27 cellular contexts compared by ENCODE assay signal in genomic region chr5:82168294-82168693, GRCh38.
A peak's percentile ranks its signal among the peaks of the same experiment; 100 is the strongest.
DNase-seq lines count a peak whose midpoint lies in the region; ATAC-seq, FAIRE-seq and TF ChIP-seq lines count a peak whose summit lies in the region.
"Had no signal": no experiment of that assay in that cellular context is flagged by ENCODE, and none has a peak within 500 bp of the region (broad histone marks: within the 10 kb centered on the region; RNA-seq: fewer than 3 reads in every experiment).

No MANE protein-coding gene starts in this region.

- H3K27ac ChIP-seq in effector memory CD4-positive, alpha-beta T cell (ENCODE audit: insufficient read depth, low read length, poor library complexity, severe bottlenecking), result no peak overlapping the region
- H3K27ac ChIP-seq: BLaER1, HL-60, right lobe of liver, stomach, tibial nerve had no signal

- peak; percentile 55 for FAIRE-seq in H54 (lab: Jason Lieb, UNC)
- FAIRE-seq: A204.1 had no signal

- peaks cover 6% of the 10 kb centered on the region for H3K36me3 Mint-ChIP-seq in T-helper 17 cell (ENCODE audit: low read depth)
- no peaks in the 10 kb centered on the region for H3K36me3 Mint-ChIP-seq in effector memory CD8-positive, alpha-beta T cell (ENCODE audit: insufficient read depth)

- peak overlapping the region; percentile 45 for H3K27ac Mint-ChIP-seq in T-helper 17 cell
- H3K27ac Mint-ChIP-seq in effector memory CD8-positive, alpha-beta T cell, result no peak overlapping the region
- H3K27ac Mint-ChIP-seq: activated naive CD4-positive, alpha-beta T cell treated with anti-CD3 and anti-CD28 coated beads, Interleukin-2, amount 50 U/mL, for 24 hours had no signal

- H3K4me1 Mint-ChIP-seq in T-helper 17 cell, result no peaks in the 10 kb centered on the region
- no peaks in the 10 kb centered on the region for H3K4me1 Mint-ChIP-seq in effector memory CD8-positive, alpha-beta T cell (ENCODE audit: low read depth in 2 of 2)

- H3K9me3 ChIP-seq in T-helper 17 cell (ENCODE audit: control insufficient read depth, low read length, poor library complexity, severe bottlenecking), result no peaks in the 10 kb centered on the region
- H3K9me3 ChIP-seq in effector memory CD4-positive, alpha-beta T cell (ENCODE audit: control insufficient read depth, low read length), result no peaks in the 10 kb centered on the region
- H3K9me3 ChIP-seq: BLaER1, Caco-2, mucosa of descending colon, right lobe of liver, stomach, tibial nerve had no signal

- no peak for TF ChIP-seq CTCF in fibroblast of the aortic adventitia (IDR thresholded peaks at IDR 0.05; ENCODE audit: insufficient read depth, low read length)

- H3K36me3 ChIP-seq in effector memory CD4-positive, alpha-beta T cell (ENCODE audit: control insufficient read depth, insufficient read depth, low read length), result no peaks in the 10 kb centered on the region
- H3K36me3 ChIP-seq: BLaER1, right lobe of liver, stomach, tibial nerve had no signal

- H3K27me3 ChIP-seq in effector memory CD4-positive, alpha-beta T cell (replicated peaks; ENCODE audit: control insufficient read depth, insufficient read depth, low read length, poor library complexity, severe bottlenecking), result no peaks in the 10 kb centered on the region
- H3K27me3 ChIP-seq: BLaER1, right lobe of liver, stomach, tibial nerve had no signal

- no peaks in the 10 kb centered on the region for H3K9me3 Mint-ChIP-seq in effector memory CD8-positive, alpha-beta T cell
- H3K9me3 Mint-ChIP-seq: activated naive CD4-positive, alpha-beta T cell treated with anti-CD3 and anti-CD28 coated beads, Interleukin-2, amount 50 U/mL, for 24 hours had no signal

- no peaks in the 10 kb centered on the region for H3K27me3 Mint-ChIP-seq in T-helper 17 cell
- H3K27me3 Mint-ChIP-seq in effector memory CD8-positive, alpha-beta T cell, result no peaks in the 10 kb centered on the region
- H3K27me3 Mint-ChIP-seq: activated naive CD4-positive, alpha-beta T cell treated with anti-CD3 and anti-CD28 coated beads, Interleukin-2, amount 50 U/mL, for 24 hours had no signal

- peak; percentile 20 for DNase-seq in A172 (ENCODE audit: low spot score)
- DNase-seq in H54 (ENCODE audit: insufficient read length, low spot score), result no peak
- no peak for DNase-seq in T-helper 17 cell
- peak; percentile 30 for DNase-seq in fibroblast of the aortic adventitia (ENCODE audit: low read depth)
- no peak for DNase-seq in effector memory CD8-positive, alpha-beta T cell
- DNase-seq in effector memory CD4-positive, alpha-beta T cell, result no peak
- no peak for DNase-seq in hypothalamus (lab: John Stamatoyannopoulos, UW)
- DNase-seq: activated CD8-positive, alpha-beta memory T cell treated with anti-CD3 and anti-CD28 coated beads for 24 hours; aorta; Caco-2; head of caudate nucleus; left ventricle myocardium superior; mucosa of descending colon; NCI-H1694 treated with DMSO at 0.1 percent for 48 hours; NCI-H526 treated with DMSO at 0.1 percent for 48 hours; posterior cingulate gyrus; right lobe of liver; stimulated activated CD4-positive, alpha-beta T cell treated with anti-CD3 and anti-CD28 coated beads, Interleukin-15, amount 100 ng/mL, for 24 hours; stomach; SW 1271 had no signal

- TF ChIP-seq POLR2A in H54 (IDR thresholded peaks at IDR 0.05; ENCODE audit: low read depth, low read length), result no peak

- no peak overlapping the region for H3K4me3 ChIP-seq in fibroblast of the aortic adventitia (ENCODE audit: low read depth, low read length)
- no peak overlapping the region for H3K4me3 ChIP-seq in effector memory CD4-positive, alpha-beta T cell (ENCODE audit: insufficient read depth, low read depth, low read length, poor library complexity, severe bottlenecking)
- H3K4me3 ChIP-seq: BLaER1, mucosa of descending colon, right lobe of liver, stomach, tibial nerve had no signal

- no peaks in the 10 kb centered on the region for H3K4me1 ChIP-seq in effector memory CD4-positive, alpha-beta T cell (ENCODE audit: control insufficient read depth, insufficient read depth, low read length, poor library complexity, severe bottlenecking)
- H3K4me1 ChIP-seq: BLaER1 had no signal

- ATAC-seq in T-helper 17 cell (no peak), GM19324 (IDR thresholded peaks at IDR 0.05; ENCODE audit: low FRiP score, unreplicated experiment) (no peak)
- no peak for ATAC-seq in effector memory CD8-positive, alpha-beta T cell (replicated peaks)
- ATAC-seq: left ventricle myocardium superior, mucosa of descending colon, right lobe of liver had no signal

- H3K4me3 Mint-ChIP-seq in T-helper 17 cell, result no peak overlapping the region
- no peak overlapping the region for H3K4me3 Mint-ChIP-seq in effector memory CD8-positive, alpha-beta T cell
- H3K4me3 Mint-ChIP-seq: activated naive CD4-positive, alpha-beta T cell treated with anti-CD3 and anti-CD28 coated beads, Interleukin-2, amount 50 U/mL, for 24 hours; neural crest cell had no signal

Comparison
In these comparisons a context has a peak if more than half of its experiments do, and no peak if none do; other contexts are left out.
1. DNase-seq: peak in A172 (single experiment) and fibroblast of the aortic adventitia (single experiment); none in H54 (single experiment), T-helper 17 cell (0 of 3), effector memory CD8-positive, alpha-beta T cell (0 of 3), effector memory CD4-positive, alpha-beta T cell (0 of 3) and hypothalamus (0 of 51).